Comparison of ENCODE assay signal across 19 cellular contexts in genomic region chr7:127996253-127997071, GRCh38. TPM values are rescaled to one million over a fixed set of nuclear protein-coding genes. Genes with fewer than 3 reads are reported as not detected.
DNase-seq lines count a peak whose midpoint lies in the region; FAIRE-seq and TF ChIP-seq lines count a peak whose summit lies in the region.
"Had no signal": no experiment of that assay in that cellular context is flagged by ENCODE, and none has a peak within 500 bp of the region (broad histone marks: within the 10 kb centered on the region; RNA-seq: fewer than 3 reads in every experiment).

No MANE protein-coding gene starts in this region.

- TF ChIP-seq POLR2A in H54 (IDR thresholded peaks at IDR 0.05; ENCODE audit: low read depth, low read length): no peak

- TF ChIP-seq CTCF in mesothelial cell of epicardium (IDR thresholded peaks at IDR 0.05; ENCODE audit: unreplicated experiment): no peak

- H3K27ac Mint-ChIP-seq in mesothelial cell of epicardium: peak overlapping the region; percentile 67
- no peak overlapping the region for H3K27ac Mint-ChIP-seq in activated naive CD4-positive, alpha-beta T cell treated with anti-CD3 and anti-CD28 coated beads for 36 hours
- H3K27ac Mint-ChIP-seq: activated CD4-positive, alpha-beta T cell treated with anti-CD3 and anti-CD28 coated beads for 36 hours; activated CD8-positive, alpha-beta memory T cell treated with anti-CD3 and anti-CD28 coated beads, Interleukin-2, amount 10 ng/mL, durations not matched to agents 7 days and 5 days had no signal

- H3K36me3 ChIP-seq in SJSA1 (peaks cover 14% of the 10 kb centered on the region), subcutaneous abdominal adipose tissue (ENCODE audit: control insufficient read depth in 5 of 5, insufficient read depth in 5 of 5, low read length in 5 of 5) (peaks cover 0 to 10% (median 5%) of the 10 kb centered on the region in 5 donors)

- H3K9me3 Mint-ChIP-seq in mesothelial cell of epicardium: no peaks in the 10 kb centered on the region
- no peaks in the 10 kb centered on the region for H3K9me3 Mint-ChIP-seq in activated naive CD4-positive, alpha-beta T cell treated with anti-CD3 and anti-CD28 coated beads for 36 hours

- DNase-seq in SJSA1 (ENCODE audit: low read depth in 1 of 2, low spot score in 2 of 2): peak in 1 of 2 experiments; percentile 12
- DNase-seq in caudate nucleus (lab: John Stamatoyannopoulos, UW): no peak
- no peak for DNase-seq in mesothelial cell of epicardium (ENCODE audit: low spot score in 2 of 2, unreplicated experiment in 2 of 2)
- no peak for DNase-seq in OCI-M2 (lab: John Stamatoyannopoulos, UW; ENCODE audit: unreplicated experiment)
- DNase-seq in activated naive CD4-positive, alpha-beta T cell treated with anti-CD3 and anti-CD28 coated beads for 36 hours: no peak
- DNase-seq in H54 (ENCODE audit: insufficient read length, low spot score): no peak
- DNase-seq: activated CD4-positive, alpha-beta T cell treated with anti-CD3 and anti-CD28 coated beads for 36 hours; activated CD8-positive, alpha-beta memory T cell treated with anti-CD3 and anti-CD28 coated beads, Interleukin-2, amount 10 ng/mL, durations not matched to agents 7 days and 5 days; AML-193; COR-L47; mucosa of descending colon; NCI-H748 treated with DMSO at 0.1 percent for 48 hours; occipital lobe; PC-9; stimulated activated CD4-positive, alpha-beta T cell treated with anti-CD3 and anti-CD28 coated beads, Interleukin-4, amount 100 ng/mL, for 1 hour; T1000 had no signal

- intact Hi-C loops in activated naive CD4-positive, alpha-beta T cell treated with anti-CD3 and anti-CD28 coated beads for 36 hours (cut with micrococcal nuclease): no loop called here

- peak overlapping the region in 2 of 5 donors; percentile 59 to 71 for H3K9ac ChIP-seq in subcutaneous abdominal adipose tissue (ENCODE audit: low read length in 5 of 5)

- H3K36me3 Mint-ChIP-seq in mesothelial cell of epicardium: peaks cover 19% of the 10 kb centered on the region
- peaks cover 31% of the 10 kb centered on the region for H3K36me3 Mint-ChIP-seq in activated naive CD4-positive, alpha-beta T cell treated with anti-CD3 and anti-CD28 coated beads for 36 hours (ENCODE audit: low read depth)

- H3K27me3 ChIP-seq in SJSA1 (replicated peaks) (no peaks in the 10 kb centered on the region), subcutaneous abdominal adipose tissue (ENCODE audit: control insufficient read depth in 5 of 5, insufficient read depth in 4 of 5, low read length in 5 of 5) (no peaks in the 10 kb centered on the region)

- H3K4me1 ChIP-seq in SJSA1 (replicated peaks) (peaks cover 37% of the 10 kb centered on the region), subcutaneous abdominal adipose tissue (ENCODE audit: control insufficient read depth in 5 of 5, insufficient read depth in 5 of 5, low read length in 5 of 5) (peaks cover 4 to 68% (median 51%) of the 10 kb centered on the region in 5 donors)

- FAIRE-seq in H54 (lab: Jason Lieb, UNC): no peak
- FAIRE-seq: endometrium had no signal

- no peaks in the 10 kb centered on the region for H3K27me3 Mint-ChIP-seq in mesothelial cell of epicardium (ENCODE audit: low read depth)
- no peaks in the 10 kb centered on the region for H3K27me3 Mint-ChIP-seq in activated naive CD4-positive, alpha-beta T cell treated with anti-CD3 and anti-CD28 coated beads for 36 hours (ENCODE audit: low read depth)
- H3K27me3 Mint-ChIP-seq: activated CD4-positive, alpha-beta T cell treated with anti-CD3 and anti-CD28 coated beads for 36 hours; activated CD8-positive, alpha-beta memory T cell treated with anti-CD3 and anti-CD28 coated beads, Interleukin-2, amount 10 ng/mL, durations not matched to agents 7 days and 5 days had no signal

- H3K9me3 ChIP-seq in SJSA1 (replicated peaks) (no peaks in the 10 kb centered on the region), subcutaneous abdominal adipose tissue (ENCODE audit: control insufficient read depth in 5 of 5, low read length in 5 of 5) (no peaks in the 10 kb centered on the region)
- H3K9me3 ChIP-seq: mucosa of descending colon had no signal

- H3K27ac ChIP-seq in SJSA1: 0 out of 2 replicates have a peak overlapping the region, but pooled peaks have one; percentile 8
- peak overlapping the region; percentile 42 for H3K27ac ChIP-seq in caudate nucleus (ENCODE audit: low read depth, low read length)
- H3K27ac ChIP-seq in subcutaneous abdominal adipose tissue (ENCODE audit: low read depth, low read length): peak overlapping the region; percentile 79
- H3K27ac ChIP-seq: PC-9, SK-N-MC had no signal

- H3K4me3 Mint-ChIP-seq in mesothelial cell of epicardium: no peak overlapping the region
- H3K4me3 Mint-ChIP-seq in activated naive CD4-positive, alpha-beta T cell treated with anti-CD3 and anti-CD28 coated beads for 36 hours: no peak overlapping the region
- H3K4me3 Mint-ChIP-seq: activated CD4-positive, alpha-beta T cell treated with anti-CD3 and anti-CD28 coated beads for 36 hours; activated CD8-positive, alpha-beta memory T cell treated with anti-CD3 and anti-CD28 coated beads, Interleukin-2, amount 10 ng/mL, durations not matched to agents 7 days and 5 days had no signal

- H3K4me3 ChIP-seq in SJSA1 (no peak overlapping the region), subcutaneous abdominal adipose tissue (ENCODE audit: low read depth in 1 of 5, low read length in 5 of 5) (peak overlapping the region in 1 of 5 donors; percentile 23)
- H3K4me3 ChIP-seq: mucosa of descending colon, PC-9, SK-N-MC had no signal

- CTCF ChIA-PET in activated naive CD4-positive, alpha-beta T cell treated with anti-CD3 and anti-CD28 coated beads for 36 hours (lab: Charles Lee): interaction anchor here (0.6 kb wide), 1 partner anchor 22 kb away, joined by 6 read pairs; no protein-coding TSS in a partner anchor

- peaks cover 32% of the 10 kb centered on the region for H3K4me1 Mint-ChIP-seq in mesothelial cell of epicardium
- peaks cover 6% of the 10 kb centered on the region for H3K4me1 Mint-ChIP-seq in activated naive CD4-positive, alpha-beta T cell treated with anti-CD3 and anti-CD28 coated beads for 36 hours (ENCODE audit: low read depth)

RNA-seq across cellular contexts. Expression of gene LRRC4, which starts 34.8 kb away (rescaled TPM):
- total RNA-seq in SJSA1 (2014; rRNA removed; shearing (Covaris generic)): 0.34 and 1.4 TPM in 2 replicates
- 2.3 to 3.2 TPM (median 2.9 TPM) in 3 replicates for total RNA-seq in mesothelial cell of epicardium
- total RNA-seq in activated naive CD4-positive, alpha-beta T cell treated with anti-CD3 and anti-CD28 coated beads for 36 hours: 1 to 10 TPM in 1 of 2 experiments, under 1 TPM in 1; 0.74 to 1.3 TPM
- total RNA-seq: activated CD8-positive, alpha-beta memory T cell treated with anti-CD3 and anti-CD28 coated beads, Interleukin-2, amount 10 ng/mL, durations not matched to agents 7 days and 5 days had no signal

Comparison
In these comparisons a context has a peak if more than half of its experiments do, and no peak if none do; other contexts are left out.
1. H3K27ac ChIP-seq: peak in every context shown above with its lines; median percentile 79 in subcutaneous abdominal adipose tissue; 42 in caudate nucleus; 8 in SJSA1.